Comparison of ENCODE assay signal across 17 cellular contexts in the genomic region with DNA sequence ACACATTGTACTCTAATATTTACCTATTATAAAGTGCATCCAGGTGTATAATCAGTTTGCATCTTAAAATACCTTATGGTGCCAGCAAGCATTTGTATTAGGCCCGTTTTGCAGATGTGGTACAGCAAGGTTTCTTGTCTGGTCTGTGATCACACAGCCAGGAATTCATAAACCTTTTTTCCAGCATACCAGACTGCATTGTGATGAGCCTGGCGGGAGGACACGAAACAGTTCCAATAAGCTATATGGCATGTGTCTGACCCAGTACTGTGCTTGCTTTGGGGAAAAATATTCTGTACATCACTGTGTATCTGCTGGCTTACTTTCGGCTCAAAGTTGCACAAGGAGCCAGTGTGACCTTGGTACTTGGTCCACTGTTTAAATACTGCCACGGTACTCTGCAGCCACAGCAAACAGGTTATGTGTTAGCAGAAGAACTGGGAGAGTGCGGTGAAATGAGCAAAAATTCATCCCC.
"Had no signal": no experiment of that assay in that cellular context is flagged by ENCODE, and none has a peak within 500 bp of the region (broad histone marks: within the 10 kb centered on the region; RNA-seq: fewer than 3 reads in every experiment).

No MANE protein-coding gene starts in this region.

- DNase-seq: activated CD4-positive, alpha-beta memory T cell treated with anti-CD3 and anti-CD28 coated beads, Interleukin-2, amount 10 ng/mL, durations not matched to agents 7 days and 5 days; activated CD4-positive, alpha-beta T cell treated with anti-CD3 and anti-CD28 coated beads for 36 hours; activated naive CD4-positive, alpha-beta T cell treated with anti-CD3 and anti-CD28 coated beads, Interleukin-2, amount 10 ng/mL, durations not matched to agents 7 days and 5 days; activated T-cell treated with anti-CD3 and anti-CD28 coated beads, Interleukin-2, amount 50 U/mL, for 24 hours; dorsolateral prefrontal cortex; endodermal cell; erythroblast; gastrocnemius medialis; heart left ventricle; lower lobe of right lung; sigmoid colon; spleen; stomach; testis; upper lobe of right lung; WERI-Rb-1 had no signal

- H3K27me3 ChIP-seq: cardiac muscle cell, dorsolateral prefrontal cortex, gastrocnemius medialis, heart left ventricle, sigmoid colon, spleen, stomach, testis, upper lobe of right lung had no signal

- H3K4me1 ChIP-seq: gastrocnemius medialis, lower lobe of right lung, sigmoid colon, spleen, testis, upper lobe of right lung had no signal

- H3K27ac ChIP-seq: cardiac muscle cell, gastrocnemius medialis, heart left ventricle, lower lobe of right lung, sigmoid colon, spleen, stomach, testis, upper lobe of right lung, WERI-Rb-1 had no signal

- H3K4me3 ChIP-seq: cardiac muscle cell, dorsolateral prefrontal cortex, gastrocnemius medialis, heart left ventricle, lower lobe of right lung, sigmoid colon, spleen, stomach, testis, upper lobe of right lung had no signal

- ATAC-seq: activated CD4-positive, alpha-beta T cell treated with anti-CD3 and anti-CD28 coated beads for 36 hours; gastrocnemius medialis; heart left ventricle; lower lobe of right lung; upper lobe of right lung had no signal

- H3K9me3 ChIP-seq: gastrocnemius medialis, heart left ventricle, lower lobe of right lung, sigmoid colon, spleen, stomach, testis, upper lobe of right lung had no signal

- H3K36me3 ChIP-seq: cardiac muscle cell, gastrocnemius medialis, heart left ventricle, lower lobe of right lung, sigmoid colon, spleen, stomach, upper lobe of right lung, WERI-Rb-1 had no signal
